Comparison of ENCODE assay signal across 11 cellular contexts in the genomic region with DNA sequence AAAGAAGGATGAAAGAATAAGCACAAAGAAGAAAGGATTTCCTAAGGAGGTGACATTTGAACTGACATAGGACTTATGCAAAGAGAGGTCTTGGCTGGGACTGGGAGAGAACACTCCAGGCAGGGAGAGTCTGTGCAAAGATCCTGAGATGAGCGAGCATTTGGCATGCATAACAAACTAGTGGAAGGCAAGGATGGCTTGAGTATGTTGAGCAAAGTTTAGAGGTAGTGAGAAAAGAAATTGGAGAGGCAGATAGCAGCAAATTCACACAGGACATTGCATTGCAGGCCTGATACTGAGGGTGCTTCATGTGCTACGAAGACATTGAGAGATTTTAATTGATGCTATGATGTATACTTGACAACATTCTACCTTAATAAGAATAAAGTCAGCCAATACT.
"Had no signal": no experiment of that assay in that cellular context is flagged by ENCODE, and none has a peak within 500 bp of the region (broad histone marks: within the 10 kb centered on the region; RNA-seq: fewer than 3 reads in every experiment).

No MANE protein-coding gene starts in this region.

- ATAC-seq: GM23338, HCT116 had no signal

- H3K4me1 Mint-ChIP-seq: GM23338 had no signal

- H2AFZ ChIP-seq: GM23248, GM23338 had no signal

- H3K27ac Mint-ChIP-seq: GM23338, H9, HFFc6 had no signal

- H3K36me3 ChIP-seq: HAP-1 had no signal

- H3K27ac ChIP-seq: GM23248 had no signal

- H3K4me3 ChIP-seq: GM23248, GM23338, HAP-1 had no signal

- H3K4me3 Mint-ChIP-seq: GM23338, H9, HFFc6 had no signal

- H3K9ac ChIP-seq: GM23248 had no signal

- FAIRE-seq: H1, H54 had no signal

- H3K4me2 ChIP-seq: GM23338 had no signal

- H3K9me3 ChIP-seq: HAP-1 had no signal

- DNase-seq: GM23248, GOT3, H7, H9, HCEC 1CT, HFFc6 had no signal

- H3K4me1 ChIP-seq: HAP-1 had no signal
